Comparison of ENCODE assay signal across 22 cellular contexts in the genomic region with DNA sequence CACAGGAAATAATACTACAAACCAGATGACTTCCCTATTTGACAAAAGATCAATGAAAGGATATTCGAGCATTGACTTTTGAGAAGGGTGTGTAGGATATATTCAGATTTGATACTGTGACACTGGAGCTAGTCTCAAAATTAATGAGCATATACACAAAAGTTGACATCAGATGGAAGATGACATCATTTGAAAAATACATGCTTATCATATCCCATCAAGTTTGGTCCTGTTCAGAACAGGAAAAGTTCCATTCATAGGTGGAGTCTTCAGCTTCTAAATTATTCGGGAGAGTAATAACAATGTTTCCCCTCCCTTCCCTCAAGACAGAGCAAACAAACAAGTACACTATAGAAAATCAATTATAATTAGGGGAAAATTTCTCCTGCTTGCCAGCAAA.
DNase-seq lines count a peak whose midpoint lies in the region; ATAC-seq, FAIRE-seq and TF ChIP-seq lines count a peak whose summit lies in the region.
"Had no signal": no experiment of that assay in that cellular context is flagged by ENCODE, and none has a peak within 500 bp of the region (broad histone marks: within the 10 kb centered on the region; RNA-seq: fewer than 3 reads in every experiment).

No MANE protein-coding gene starts in this region.

- no peak overlapping the region for H3K23ac ChIP-seq in H1 (ENCODE audit: insufficient read length)

- H3K56ac ChIP-seq in H1 (replicated peaks; ENCODE audit: insufficient read length, low read depth, low read length) = no peak overlapping the region

- H3K9me1 ChIP-seq in keratinocyte (ENCODE audit: control insufficient read depth, extremely low read depth, insufficient read depth, low read length) = no peaks in the 10 kb centered on the region

- in situ Hi-C loops in HepG2 (cut with HindIII; ENCODE audit: extremely low pct_ligation_motif_present, low pct_unique_long_range_greater_than_20kb) = no loop called here

- CTCF ChIA-PET in HepG2 (lab: Yijun Ruan, JAX; ENCODE audit: low intra/inter-chr PET ratio, low total read pairs) (no interaction called here), H1 (lab: Charles Lee; ENCODE audit: partially characterized antibody) (interaction anchor here (0.7 kb wide), 1 partner anchor 23 kb away, joined by 3 read pairs; no protein-coding TSS in a partner anchor)

- H3K9ac ChIP-seq in HepG2 (ENCODE audit: insufficient read depth, low read depth, low read length) (no peak overlapping the region), H1 (replicated peaks in 1 of 4; ENCODE audit: extremely low read depth in 1 of 4, low read depth in 3 of 4, low read length in 3 of 4) (no peak overlapping the region), keratinocyte (ENCODE audit: control insufficient read depth, extremely low read depth, insufficient read depth, low read length) (no peak overlapping the region)
- H3K9ac ChIP-seq: BLaER1 treated with 17β-estradiol and CSF1 and Interleukin-3, amounts not matched to agents 10 nM and 100 nM had no signal

- H4K8ac ChIP-seq in H1 (ENCODE audit: extremely low read depth, insufficient read depth, low read length) = no peak overlapping the region

- no peak for FAIRE-seq in HepG2 (lab: Jason Lieb, UNC)
- FAIRE-seq in H1 (lab: Jason Lieb, UNC) = peak; percentile 24
- FAIRE-seq in keratinocyte (lab: Jason Lieb, UNC) = peak; percentile 43
- FAIRE-seq: A204.1, D721Med, GM12878 had no signal

- no peak overlapping the region for H2BK5ac ChIP-seq in H1 (ENCODE audit: low read depth, low read length)

- H3K79me2 ChIP-seq in HepG2 (ENCODE audit: insufficient read depth, low read length) (no peaks in the 10 kb centered on the region), H1 (ENCODE audit: control insufficient read depth in 1 of 2, insufficient read depth in 2 of 2, low read length in 2 of 2) (no peaks in the 10 kb centered on the region), keratinocyte (ENCODE audit: control insufficient read depth, insufficient read depth, low read length) (no peaks in the 10 kb centered on the region)

- ATAC-seq in HepG2 (no peak), right lobe of liver (no peak), GM21515 (IDR thresholded peaks at IDR 0.05; ENCODE audit: unreplicated experiment) (no peak)
- ATAC-seq: GM12878 had no signal

- no peaks in the 10 kb centered on the region for H3K36me3 ChIP-seq in HepG2 (replicated peaks in 1 of 2; ENCODE audit: control insufficient read depth in 1 of 2, insufficient read depth in 2 of 2, low read length in 2 of 2)
- H3K36me3 ChIP-seq in right lobe of liver = no peaks in the 10 kb centered on the region
- H3K36me3 ChIP-seq in H1 (ENCODE audit: control insufficient read depth in 2 of 4, insufficient read depth in 4 of 4, low read length in 3 of 4) = no peaks in the 10 kb centered on the region
- H3K36me3 ChIP-seq in keratinocyte (ENCODE audit: control insufficient read depth in 2 of 2, extremely low read depth in 1 of 2, insufficient read depth in 2 of 2, low read length in 2 of 2) = no peaks in the 10 kb centered on the region
- H3K36me3 ChIP-seq: BE2C had no signal

- H3K4ac ChIP-seq in H1 (replicated peaks; ENCODE audit: insufficient read length, low read depth, low read length) = no peak overlapping the region

- TF ChIP-seq POLR2A in HepG2 (IDR thresholded peaks at IDR 0.05; ENCODE audit: insufficient read depth in 1 of 2, low read depth in 2 of 2, low read length in 2 of 2) (no peak), right lobe of liver (IDR thresholded peaks at IDR 0.05) (no peak), H1 (IDR thresholded peaks at IDR 0.05; ENCODE audit: control extremely low read depth in 1 of 2, low read depth in 2 of 2, low read length in 2 of 2) (no peak)

- no peaks in the 10 kb centered on the region for H3K9me3 ChIP-seq in HepG2 (ENCODE audit: low read length)
- H3K9me3 ChIP-seq in right lobe of liver = no peaks in the 10 kb centered on the region
- H3K9me3 ChIP-seq in H1 (ENCODE audit: insufficient read depth in 2 of 2, low read depth in 1 of 2, low read length in 1 of 2) = no peaks in the 10 kb centered on the region
- no peaks in the 10 kb centered on the region for H3K9me3 ChIP-seq in keratinocyte (ENCODE audit: control insufficient read depth, low read depth, low read length)
- H3K9me3 ChIP-seq: BE2C; BLaER1 treated with 17β-estradiol and CSF1 and Interleukin-3, amounts not matched to agents 10 nM and 100 nM had no signal

- no peak for DNase-seq in HepG2 (ENCODE audit: low spot score)
- no peak for DNase-seq in right lobe of liver
- DNase-seq in H1 (ENCODE audit: low read depth in 1 of 2, low spot score in 2 of 2) = no peak
- DNase-seq in keratinocyte (ENCODE audit: low read depth, low spot score) = no peak
- DNase-seq in T1000 (lab: John Stamatoyannopoulos, UW) = no peak
- DNase-seq: AML-193; BE2C; CD4-positive, alpha-beta T cell; CD8-positive, alpha-beta memory T cell; DMS 273 treated with DMSO at 0.1 percent for 48 hours; DMS79; EL; GDM1; GOT3; H7; HCEC 1CT had no signal

- no peak overlapping the region for H2AFZ ChIP-seq in HepG2 (ENCODE audit: low read length)
- H2AFZ ChIP-seq in H1 (ENCODE audit: low read length) = no peak overlapping the region
- no peak overlapping the region for H2AFZ ChIP-seq in keratinocyte (ENCODE audit: control insufficient read depth, low read length)

- 62% methylated on average over 2 of the region's 2 CpGs for WGBS in HepG2 (ENCODE audit: low lambda C conversion rate)
- WGBS in right lobe of liver (ENCODE audit: insufficient coverage, low coverage, low lambda C conversion rate, missing lambda C conversion rate) = 83% methylated on average over 2 of the region's 2 CpGs
- 92% methylated on average over 2 of the region's 2 CpGs; no CpG with 5 or more reads in 1 of the 2 experiments for WGBS in H1 (ENCODE audit: extremely low coverage in 1 of 2, insufficient coverage in 1 of 2, insufficient read length in 1 of 2, insufficient replicate concordance in 2 of 2, low coverage in 1 of 2, low lambda C conversion rate in 2 of 2, missing lambda C conversion rate in 1 of 2), 2 experiments

- no peak overlapping the region for H4K5ac ChIP-seq in H1 (ENCODE audit: insufficient read length, low read depth, low read length)

- no peak overlapping the region for H4K91ac ChIP-seq in H1 (replicated peaks; ENCODE audit: insufficient read length, low read length)

- intact Hi-C loops in HepG2 (cut with micrococcal nuclease; ENCODE audit: unreplicated experiment) = no loop called here
- intact Hi-C loops in right lobe of liver (cut with DNase I) = no loop called here

- no peaks in the 10 kb centered on the region for H3K79me1 ChIP-seq in H1 (ENCODE audit: low read depth, low read length)

- TF ChIP-seq RAD21 in HepG2 (CRISPR knock-in tag; IDR thresholded peaks at IDR 0.05) (no peak), H1 (IDR thresholded peaks at IDR 0.05 in 1 of 2, conservative IDR thresholded peaks at IDR 0.05 in 1 of 2; ENCODE audit: low read depth in 2 of 2, low read length in 2 of 2) (no peak)

- no peak overlapping the region for H2BK20ac ChIP-seq in H1 (ENCODE audit: low read length)

- POLR2A ChIA-PET in HepG2 (lab: Yijun Ruan, JAX) (no interaction called here), H1 (lab: Charles Lee; ENCODE audit: partially characterized antibody) (no interaction called here)

- H3K18ac ChIP-seq in H1 (ENCODE audit: extremely low read depth, low read length) = no peak overlapping the region

- no TSS peak for BruUV-seq in HepG2 (replicated peaks; lab: Mats Ljungman, UMichigan)

- no peak overlapping the region for H3K14ac ChIP-seq in H1 (ENCODE audit: insufficient read length)

- H2AK5ac ChIP-seq in H1 (ENCODE audit: low read depth, low read length) = no peak overlapping the region

- H2BK12ac ChIP-seq in H1 (ENCODE audit: low read depth, low read length) = no peak overlapping the region

- dilution Hi-C loops in keratinocyte (cut with MboI; ENCODE audit: extremely low pct_ligation_motif_present, low sequenced_read_pairs) = no loop called here

- no peak for TF ChIP-seq CTCF in HepG2 (CRISPR knock-in tag; IDR thresholded peaks at IDR 0.05)
- TF ChIP-seq CTCF in right lobe of liver (IDR thresholded peaks at IDR 0.05) = no peak
- TF ChIP-seq CTCF in H1 (IDR thresholded peaks at IDR 0.05; ENCODE audit: control extremely low read depth in 1 of 3, insufficient read depth in 1 of 3, low read depth in 1 of 3, low read length in 3 of 3) = no peak
- TF ChIP-seq CTCF in keratinocyte (optimal IDR thresholded peaks at IDR 0.05 in 1 of 3, IDR thresholded peaks at IDR 0.05 in 1 of 3, conservative IDR thresholded peaks at IDR 0.05 in 1 of 3; ENCODE audit: extremely low read depth in 1 of 3, insufficient read depth in 2 of 3, low read length in 3 of 3) = no peak

- H3K27ac ChIP-seq in HepG2 (ENCODE audit: extremely low read length, insufficient read depth, low read length) (no peak overlapping the region), right lobe of liver (no peak overlapping the region), H1 (ENCODE audit: low read depth, low read length) (no peak overlapping the region), keratinocyte (ENCODE audit: control insufficient read depth, insufficient read depth, low read length) (no peak overlapping the region)
- H3K27ac ChIP-seq: 22Rv1; BLaER1 treated with 17β-estradiol and CSF1 and Interleukin-3, amounts not matched to agents 10 nM and 100 nM had no signal

- no peak overlapping the region for H3K4me3 ChIP-seq in HepG2 (replicated peaks in 1 of 3; ENCODE audit: insufficient read depth in 1 of 3, low read depth in 2 of 3, low read length in 3 of 3)
- no peak overlapping the region for H3K4me3 ChIP-seq in right lobe of liver
- H3K4me3 ChIP-seq in H1 (ENCODE audit: extremely low read depth in 1 of 4, insufficient read depth in 2 of 4, low read depth in 3 of 4, low read length in 4 of 4) = no peak overlapping the region
- H3K4me3 ChIP-seq in keratinocyte (ENCODE audit: control insufficient read depth in 2 of 3, extremely low read depth in 1 of 3, insufficient read depth in 2 of 3, low read depth in 1 of 3, low read length in 3 of 3) = no peak overlapping the region
- H3K4me3 ChIP-seq: BLaER1 treated with 17β-estradiol and CSF1 and Interleukin-3, amounts not matched to agents 10 nM and 100 nM; GM12878 had no signal

- H3K4me2 ChIP-seq in HepG2 (ENCODE audit: low read depth, low read length) (no peak overlapping the region), H1 (ENCODE audit: insufficient read depth in 1 of 2, low read depth in 2 of 2, low read length in 2 of 2) (no peak overlapping the region), keratinocyte (ENCODE audit: control insufficient read depth, extremely low read depth, insufficient read depth, low read depth, low read length) (no peak overlapping the region)
- H3K4me2 ChIP-seq: BLaER1 treated with 17β-estradiol and CSF1 and Interleukin-3, amounts not matched to agents 10 nM and 100 nM had no signal

- H3K4me1 ChIP-seq in HepG2 (ENCODE audit: insufficient read depth, low read length) (no peaks in the 10 kb centered on the region), right lobe of liver (no peaks in the 10 kb centered on the region), H1 (replicated peaks in 1 of 4; ENCODE audit: control insufficient read depth in 3 of 4, insufficient read depth in 4 of 4, low read length in 3 of 4) (no peaks in the 10 kb centered on the region), keratinocyte (ENCODE audit: control insufficient read depth, extremely low read depth, insufficient read depth, low read length) (peaks cover 5% of the 10 kb centered on the region)
- H3K4me1 ChIP-seq: BE2C; BLaER1 treated with 17β-estradiol and CSF1 and Interleukin-3, amounts not matched to agents 10 nM and 100 nM had no signal

- H3K27me3 ChIP-seq in HepG2 (ENCODE audit: control insufficient read depth in 1 of 2, insufficient read depth in 2 of 2, low read length in 2 of 2) (no peaks in the 10 kb centered on the region; a peak in 1 of 5 replicates), right lobe of liver (no peaks in the 10 kb centered on the region), H1 (replicated peaks in 1 of 4; ENCODE audit: control insufficient read depth in 3 of 4, extremely low read depth in 1 of 4, insufficient read depth in 3 of 4, low read length in 3 of 4) (no peaks in the 10 kb centered on the region), keratinocyte (ENCODE audit: control insufficient read depth, extremely low read depth, insufficient read depth, low read length) (no peaks in the 10 kb centered on the region)
- H3K27me3 ChIP-seq: BE2C; BLaER1 treated with 17β-estradiol and CSF1 and Interleukin-3, amounts not matched to agents 10 nM and 100 nM had no signal

- H2BK15ac ChIP-seq in H1 (ENCODE audit: low read length) = no peak overlapping the region

- TF ChIP-seq EP300 in HepG2 (IDR thresholded peaks at IDR 0.05; ENCODE audit: low read depth in 2 of 2, low read length in 2 of 2) (no peak), HepG2 (CRISPR knock-in tag; IDR thresholded peaks at IDR 0.05; ENCODE audit: borderline replicate concordance) (no peak), H1 (IDR thresholded peaks at IDR 0.05; ENCODE audit: borderline replicate concordance in 1 of 2, low read depth in 2 of 2, low read length in 2 of 2) (no peak)

- H3K23me2 ChIP-seq in H1 (ENCODE audit: low read depth, low read length) = no peaks in the 10 kb centered on the region

- H2BK120ac ChIP-seq in H1 (replicated peaks; ENCODE audit: low read depth, low read length) = no peak overlapping the region

- H4K20me1 ChIP-seq in HepG2 (ENCODE audit: insufficient read depth, low read length) = no peaks in the 10 kb centered on the region
- H4K20me1 ChIP-seq in H1 (replicated peaks in 1 of 2; ENCODE audit: control insufficient read depth in 1 of 2, insufficient read depth in 2 of 2, low read length in 2 of 2) = no peaks in the 10 kb centered on the region
- H4K20me1 ChIP-seq in keratinocyte (ENCODE audit: control insufficient read depth, extremely low read depth, insufficient read depth, low read length) = no peaks in the 10 kb centered on the region
- H4K20me1 ChIP-seq: BLaER1 treated with 17β-estradiol and CSF1 and Interleukin-3, amounts not matched to agents 10 nM and 100 nM had no signal
